Comparison of ENCODE assay signal across 17 cellular contexts in the genomic region with DNA sequence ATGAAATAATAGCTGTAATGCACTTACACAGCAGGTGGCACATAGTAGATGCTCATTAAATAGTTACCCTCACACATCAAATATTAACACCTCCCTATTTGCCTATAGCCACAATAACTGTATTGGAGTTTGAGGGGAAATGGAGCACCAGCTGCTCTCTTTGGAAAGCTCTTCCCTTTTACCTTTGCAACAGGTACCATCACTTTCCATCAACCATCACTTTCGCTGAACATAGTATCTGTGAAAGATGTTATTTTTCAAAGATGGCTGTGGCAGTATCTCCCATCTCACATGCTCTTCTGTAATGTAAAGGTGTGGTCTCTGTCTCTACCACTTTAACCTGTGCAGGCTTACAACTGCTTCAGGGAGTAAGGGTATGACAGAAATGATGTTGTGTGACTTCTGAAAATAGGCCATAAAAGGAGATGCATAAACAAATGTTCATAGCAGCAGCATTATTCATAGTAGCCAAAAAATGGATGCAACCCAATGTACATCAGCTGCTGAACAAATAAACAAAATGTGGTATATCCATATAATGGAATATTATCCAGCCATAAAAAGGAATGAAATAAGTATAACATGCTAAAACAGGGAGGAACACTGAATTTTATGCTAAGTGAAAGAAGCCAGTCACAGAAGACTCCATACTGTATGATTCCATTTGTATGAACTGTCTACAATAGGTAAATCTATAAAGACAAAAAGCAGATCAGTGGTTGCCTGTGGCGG.
DNase-seq lines count a peak whose midpoint lies in the region; ATAC-seq and TF ChIP-seq lines count a peak whose summit lies in the region.
"Had no signal": no experiment of that assay in that cellular context is flagged by ENCODE, and none has a peak within 500 bp of the region (broad histone marks: within the 10 kb centered on the region; RNA-seq: fewer than 3 reads in every experiment).

No MANE protein-coding gene starts in this region.

- H3F3A ChIP-seq in SK-N-SH (replicated peaks; ENCODE audit: insufficient read depth): peaks cover 6% of the 10 kb centered on the region

- no peaks in the 10 kb centered on the region for H3K79me2 ChIP-seq in SK-N-SH (ENCODE audit: insufficient read depth)

- DNase-seq in SK-N-SH (no peak), NCI-H1105 (lab: John Stamatoyannopoulos, UW) (no peak)
- DNase-seq in activated CD8-positive, alpha-beta memory T cell treated with anti-CD3 and anti-CD28 coated beads, Interleukin-2, amount 10 ng/mL, durations not matched to agents 7 days and 5 days: no peak
- DNase-seq: CD4-positive, alpha-beta memory T cell; DMS153; DMS79; GDM1; H7 had no signal

- no peak for TF ChIP-seq RAD21 in SK-N-SH (IDR thresholded peaks at IDR 0.05; ENCODE audit: low read length)

- H4K20me1 ChIP-seq in SK-N-SH (ENCODE audit: insufficient read depth): no peaks in the 10 kb centered on the region
- H4K20me1 ChIP-seq: BLaER1 had no signal

- H3K36me3 ChIP-seq in SK-N-SH (replicated peaks in 1 of 2; ENCODE audit: control insufficient read depth in 1 of 2, insufficient read depth in 2 of 2, low read length in 1 of 2) (peaks cover 40 to 52% of the 10 kb centered on the region in 2 experiments), HEK293 (ENCODE audit: control insufficient read depth in 2 of 2, insufficient read depth in 1 of 2, low read length in 2 of 2) (peaks cover 16 to 17% of the 10 kb centered on the region in 2 experiments; a peak in 2 of 3 replicates), rectal smooth muscle tissue (ENCODE audit: control insufficient read depth, insufficient read depth, low read length) (no peaks in the 10 kb centered on the region)

- CTCF ChIA-PET in SK-N-SH (lab: Yijun Ruan, JAX): interaction anchor here (1.3 kb wide), 1 partner anchor 19 kb away, joined by 4 read pairs; no protein-coding TSS in a partner anchor
- CTCF ChIA-PET in HEK293 (lab: Yijun Ruan, JAX): interaction anchor here (0.6 to 0.7 kb wide), 2 partner anchors 153 to 218 kb away, joined by 3 read pairs; no protein-coding TSS in a partner anchor
- CTCF ChIA-PET in activated CD8-positive, alpha-beta memory T cell treated with anti-CD3 and anti-CD28 coated beads, Interleukin-2, amount 10 ng/mL, durations not matched to agents 7 days and 5 days (lab: Charles Lee): no interaction called here

- no peaks in the 10 kb centered on the region; a peak in 1 of 4 replicates for H3K4me1 ChIP-seq in SK-N-SH (ENCODE audit: control insufficient read depth in 1 of 2, insufficient read depth in 2 of 2, low read depth in 1 of 2, low read length in 1 of 2)
- 0 out of 2 replicates have a peak, but pooled peaks cover 2% of the 10 kb centered on the region for H3K4me1 ChIP-seq in HEK293 (ENCODE audit: control insufficient read depth, insufficient read depth, low read length)
- peaks cover 9% of the 10 kb centered on the region for H3K4me1 ChIP-seq in rectal smooth muscle tissue (ENCODE audit: control insufficient read depth, insufficient read depth, low read length)
- H3K4me1 ChIP-seq: BLaER1 had no signal

- TF ChIP-seq CTCF in SK-N-SH (IDR thresholded peaks at IDR 0.05) (no peak), HEK293 (tag by site-specific recombination; IDR thresholded peaks at IDR 0.05) (no peak)

- no peaks in the 10 kb centered on the region for H3K9me3 Mint-ChIP-seq in activated CD8-positive, alpha-beta memory T cell treated with anti-CD3 and anti-CD28 coated beads, Interleukin-2, amount 10 ng/mL, durations not matched to agents 7 days and 5 days (ENCODE audit: low read depth)
- H3K9me3 Mint-ChIP-seq: CD14-positive monocyte had no signal

- ATAC-seq in SK-N-SH treated with all-trans-retinoic acid at 6 μM for 48 hours: no peak
- ATAC-seq in activated CD8-positive, alpha-beta memory T cell treated with anti-CD3 and anti-CD28 coated beads, Interleukin-2, amount 10 ng/mL, durations not matched to agents 7 days and 5 days: no peak
- ATAC-seq in GM21619 (IDR thresholded peaks at IDR 0.05; ENCODE audit: unreplicated experiment): no peak
- ATAC-seq: GM23338, HCT116 had no signal

- 98% methylated on average over 2 of the region's 2 CpGs for WGBS in SK-N-SH (ENCODE audit: low lambda C conversion rate)

- no peak overlapping the region for H3K4me3 Mint-ChIP-seq in activated CD8-positive, alpha-beta memory T cell treated with anti-CD3 and anti-CD28 coated beads, Interleukin-2, amount 10 ng/mL, durations not matched to agents 7 days and 5 days
- H3K4me3 Mint-ChIP-seq: CD14-positive monocyte; CD4-positive, alpha-beta memory T cell; GM23338 had no signal

- no peak for TF ChIP-seq EP300 in SK-N-SH (IDR thresholded peaks at IDR 0.05; ENCODE audit: borderline replicate concordance in 1 of 2, low read depth in 1 of 2, low read length in 1 of 2)

- peaks cover 2% of the 10 kb centered on the region for H3K4me1 Mint-ChIP-seq in activated CD8-positive, alpha-beta memory T cell treated with anti-CD3 and anti-CD28 coated beads, Interleukin-2, amount 10 ng/mL, durations not matched to agents 7 days and 5 days
- H3K4me1 Mint-ChIP-seq: CD14-positive monocyte had no signal

- H3K4me2 ChIP-seq in SK-N-SH: no peak overlapping the region
- H3K4me2 ChIP-seq: BLaER1, GM23338 had no signal

- no peak overlapping the region for H3K27ac Mint-ChIP-seq in activated CD8-positive, alpha-beta memory T cell treated with anti-CD3 and anti-CD28 coated beads, Interleukin-2, amount 10 ng/mL, durations not matched to agents 7 days and 5 days
- H3K27ac Mint-ChIP-seq: CD4-positive, alpha-beta memory T cell; GM23338 had no signal

- H3K27ac ChIP-seq in SK-N-SH (ENCODE audit: low read depth in 2 of 2, low read length in 1 of 2) (no peak overlapping the region), HEK293 (ENCODE audit: extremely low read depth, low read depth, low read length) (no peak overlapping the region), rectal smooth muscle tissue (ENCODE audit: low read depth, low read length) (peak overlapping the region; percentile 74)
- H3K27ac ChIP-seq: 22Rv1, BLaER1 had no signal

- H3K27me3 ChIP-seq in SK-N-SH (ENCODE audit: insufficient read depth) (no peaks in the 10 kb centered on the region), rectal smooth muscle tissue (ENCODE audit: control insufficient read depth, insufficient read depth, low read length) (no peaks in the 10 kb centered on the region)
- H3K27me3 ChIP-seq: BLaER1 had no signal

- peaks cover 29% of the 10 kb centered on the region for H3K36me3 Mint-ChIP-seq in activated CD8-positive, alpha-beta memory T cell treated with anti-CD3 and anti-CD28 coated beads, Interleukin-2, amount 10 ng/mL, durations not matched to agents 7 days and 5 days

- no peak overlapping the region for H2AFZ ChIP-seq in SK-N-SH (ENCODE audit: low read depth)
- H2AFZ ChIP-seq: GM23338 had no signal

- H3K9ac ChIP-seq in SK-N-SH (no peak overlapping the region), rectal smooth muscle tissue (ENCODE audit: low read length) (no peak overlapping the region)
- H3K9ac ChIP-seq: BLaER1 had no signal

- H3K4me3 ChIP-seq in SK-N-SH (ENCODE audit: low read depth in 2 of 2, low read length in 1 of 2): no peak overlapping the region
- no peak overlapping the region for H3K4me3 ChIP-seq in HEK293 (ENCODE audit: low read depth, low read length)
- no peak overlapping the region for H3K4me3 ChIP-seq in rectal smooth muscle tissue (ENCODE audit: low read length)
- H3K4me3 ChIP-seq: BLaER1, GM23338 had no signal

- no peaks in the 10 kb centered on the region for H3K9me2 ChIP-seq in SK-N-SH

- POLR2A ChIA-PET in SK-N-SH (lab: Yijun Ruan, JAX): no interaction called here
- POLR2A ChIA-PET in HEK293 (lab: Yijun Ruan, JAX): no interaction called here

- no peaks in the 10 kb centered on the region for H3K27me3 Mint-ChIP-seq in activated CD8-positive, alpha-beta memory T cell treated with anti-CD3 and anti-CD28 coated beads, Interleukin-2, amount 10 ng/mL, durations not matched to agents 7 days and 5 days
- H3K27me3 Mint-ChIP-seq: CD4-positive, alpha-beta memory T cell had no signal

- H3K9me3 ChIP-seq in SK-N-SH (no peaks in the 10 kb centered on the region), HEK293 (ENCODE audit: control insufficient read depth, insufficient read depth, low read depth, low read length) (no peaks in the 10 kb centered on the region)

TF ChIP-seq in SK-N-SH, 30 proteins besides CTCF, POLR2A, EP300 and RAD21:
- TF ChIP-seq SMC3 (IDR thresholded peaks at IDR 0.05; ENCODE audit: low read depth, low read length) (no peak), FOSL2 (IDR thresholded peaks at IDR 0.05; ENCODE audit: borderline replicate concordance, low read depth) (no peak), ELF1 (IDR thresholded peaks at IDR 0.05) (no peak), NRF1 (IDR thresholded peaks at IDR 0.05; ENCODE audit: low read depth, low read length) (no peak), CHD2 (IDR thresholded peaks at IDR 0.05; ENCODE audit: low read length, partially characterized antibody) (no peak), RXRA (IDR thresholded peaks at IDR 0.05; ENCODE audit: borderline replicate concordance, low read depth) (no peak), POLR2AphosphoS5 (IDR thresholded peaks at IDR 0.05; ENCODE audit: low read depth, low read length) (no peak), YY1 (IDR thresholded peaks at IDR 0.05; ENCODE audit: low read depth) (no peak), TEAD4 (IDR thresholded peaks at IDR 0.05; ENCODE audit: borderline replicate concordance, insufficient read depth) (no peak), SIN3A (IDR thresholded peaks at IDR 0.05; ENCODE audit: borderline replicate concordance, low read depth, low read length) (no peak)

TF ChIP-seq in HEK293, 187 proteins besides CTCF, POLR2A, EP300 and RAD21:
- TF ChIP-seq ZNF146 (tag by site-specific recombination; IDR thresholded peaks at IDR 0.05) (peak; percentile 88), ZNF623 (tag by site-specific recombination; IDR thresholded peaks at IDR 0.05) (no peak), PRDM1 (tag by site-specific recombination; IDR thresholded peaks at IDR 0.05) (peak; percentile 74), SCRT1 (tag by site-specific recombination; IDR thresholded peaks at IDR 0.05; ENCODE audit: borderline replicate concordance) (peak; percentile 32; the same call in 1 of the 2 replicates), SCRT2 (tag by site-specific recombination; IDR thresholded peaks at IDR 0.05) (peak; percentile 74), ZNF664 (tag by site-specific recombination; IDR thresholded peaks at IDR 0.05) (peak; percentile 70), ZNF629 (tag by site-specific recombination; IDR thresholded peaks at IDR 0.05) (no peak)
